Comparison of ENCODE assay signal across 29 cellular contexts in genomic region chr12:91588874-91589454, GRCh38.
DNase-seq lines count a peak whose midpoint lies in the region; ATAC-seq and TF ChIP-seq lines count a peak whose summit lies in the region.
"Had no signal": no experiment of that assay in that cellular context is flagged by ENCODE, and none has a peak within 500 bp of the region (broad histone marks: within the 10 kb centered on the region; RNA-seq: fewer than 3 reads in every experiment).

No MANE protein-coding gene starts in this region.

- no peak for TF ChIP-seq CTCF in DND-41 (IDR thresholded peaks at IDR 0.05; ENCODE audit: borderline replicate concordance, extremely low read depth, low read length, poor library complexity, severe bottlenecking)
- TF ChIP-seq CTCF in OCI-LY3 (IDR thresholded peaks at IDR 0.05; ENCODE audit: low read depth, low read length) = no peak

- H3K27me3 ChIP-seq in DND-41 (ENCODE audit: insufficient read depth, low read length, poor library complexity) (no peaks in the 10 kb centered on the region), OCI-LY3 (ENCODE audit: low read depth, low read length) (no peaks in the 10 kb centered on the region), SJCRH30 (no peaks in the 10 kb centered on the region)
- H3K27me3 ChIP-seq: body of pancreas, dorsolateral prefrontal cortex, heart right ventricle, tibial nerve had no signal

- ATAC-seq in DND-41 (ENCODE audit: insufficient read depth, low read depth) (no peak), GM18868 (IDR thresholded peaks at IDR 0.05; ENCODE audit: unreplicated experiment) (peak; percentile 76)
- ATAC-seq: activated CD4-positive, alpha-beta T cell treated with anti-CD3 and anti-CD28 coated beads for 36 hours; body of pancreas; mucosa of descending colon; natural killer cell; T-helper 17 cell had no signal

- DNase-seq in DND-41 (no peak), left kidney (ENCODE audit: low read depth, low spot score) (peak; percentile 5), NCI-H2227 (lab: John Stamatoyannopoulos, UW; ENCODE audit: unreplicated experiment) (no peak), erythroblast (lab: John Stamatoyannopoulos, UW) (no peak), SJCRH30 (no peak)
- DNase-seq: activated CD4-positive, alpha-beta T cell treated with anti-CD3 and anti-CD28 coated beads for 36 hours; activated CD8-positive, alpha-beta memory T cell treated with anti-CD3 and anti-CD28 coated beads for 24 hours; activated naive CD4-positive, alpha-beta T cell treated with anti-CD3 and anti-CD28 coated beads, Interleukin-2, amount 50 U/mL, for 16 hours; activated T-cell treated with anti-CD3 and anti-CD28 coated beads for 4 hours; body of pancreas; C1 segment of cervical spinal cord; Caco-2; DMS53; dorsolateral prefrontal cortex; foreskin melanocyte; heart right ventricle; kidney; mucosa of descending colon; natural killer cell; NCI-H1105 treated with DMSO at 0.1 percent for 48 hours; NCI-H1930; NCI-H226; SK-N-SH; stimulated activated CD4-positive, alpha-beta T cell treated with anti-CD3 and anti-CD28 coated beads, Interleukin-4, amount 100 ng/mL, for 24 hours; T-helper 17 cell had no signal

- no peak overlapping the region for H3K27ac ChIP-seq in DND-41 (ENCODE audit: low read length)
- H3K27ac ChIP-seq in OCI-LY3 (ENCODE audit: low read length) = no peak overlapping the region
- H3K27ac ChIP-seq in SJCRH30 = no peak overlapping the region
- H3K27ac ChIP-seq: dorsolateral prefrontal cortex, RWPE1, tibial nerve had no signal

- H2AFZ ChIP-seq in DND-41 (ENCODE audit: low read depth, low read length) (peak overlapping the region; percentile 50; the same call in 1 of the 2 replicates), OCI-LY3 (ENCODE audit: low read depth, low read length) (no peak overlapping the region)

- H3K4me3 ChIP-seq in DND-41 (ENCODE audit: low read depth in 1 of 2, low read length in 2 of 2) (no peak overlapping the region), OCI-LY3 (ENCODE audit: low read length) (no peak overlapping the region), SJCRH30 (no peak overlapping the region)
- H3K4me3 ChIP-seq: body of pancreas, dorsolateral prefrontal cortex, heart right ventricle, mucosa of descending colon, tibial nerve had no signal

- H3K36me3 ChIP-seq in DND-41 (ENCODE audit: insufficient read depth, low read length) (no peaks in the 10 kb centered on the region), OCI-LY3 (replicated peaks; ENCODE audit: low read depth, low read length) (no peaks in the 10 kb centered on the region), SJCRH30 (no peaks in the 10 kb centered on the region)
- H3K36me3 ChIP-seq: heart right ventricle, tibial nerve had no signal

- H3K4me1 ChIP-seq in DND-41 (ENCODE audit: insufficient read depth, low read length) (no peaks in the 10 kb centered on the region), OCI-LY3 (ENCODE audit: low read length) (peaks cover 16% of the 10 kb centered on the region), SJCRH30 (no peaks in the 10 kb centered on the region)
- H3K4me1 ChIP-seq: Caco-2 had no signal

- H3K9me3 ChIP-seq in DND-41 (ENCODE audit: insufficient read depth, low read length, severe bottlenecking) = no peaks in the 10 kb centered on the region
- H3K9me3 ChIP-seq in OCI-LY3 (ENCODE audit: insufficient read depth, low read length) = no peaks in the 10 kb centered on the region
- no peaks in the 10 kb centered on the region for H3K9me3 ChIP-seq in SJCRH30 (replicated peaks)
- H3K9me3 ChIP-seq: body of pancreas, Caco-2, heart right ventricle, mucosa of descending colon, SK-N-SH, tibial nerve had no signal

- H4K20me1 ChIP-seq in DND-41 (ENCODE audit: insufficient read depth, low read length) = no peaks in the 10 kb centered on the region
- H4K20me1 ChIP-seq in OCI-LY3 (ENCODE audit: insufficient read depth, low read length) = no peaks in the 10 kb centered on the region

- H3K4me2 ChIP-seq in DND-41 (ENCODE audit: insufficient read depth, low read length) = no peak overlapping the region
- H3K4me2 ChIP-seq in OCI-LY3 (ENCODE audit: low read length) = peak overlapping the region; percentile 18; the same call in 1 of the 2 replicates
- H3K4me2 ChIP-seq: SK-N-SH had no signal

- H3K79me2 ChIP-seq in DND-41 (ENCODE audit: insufficient read depth, low read length) = no peaks in the 10 kb centered on the region
- H3K79me2 ChIP-seq in OCI-LY3 (ENCODE audit: low read length) = no peaks in the 10 kb centered on the region

- H3K9ac ChIP-seq in DND-41 (ENCODE audit: low read depth, low read length) (no peak overlapping the region), OCI-LY3 (ENCODE audit: low read length) (no peak overlapping the region)
- H3K9ac ChIP-seq: SK-N-SH had no signal

- TF ChIP-seq POLR2A in erythroblast (IDR thresholded peaks at IDR 0.05; ENCODE audit: low read length) = no peak
